Comparison of ENCODE assay signal across 25 cellular contexts in the genomic region with DNA sequence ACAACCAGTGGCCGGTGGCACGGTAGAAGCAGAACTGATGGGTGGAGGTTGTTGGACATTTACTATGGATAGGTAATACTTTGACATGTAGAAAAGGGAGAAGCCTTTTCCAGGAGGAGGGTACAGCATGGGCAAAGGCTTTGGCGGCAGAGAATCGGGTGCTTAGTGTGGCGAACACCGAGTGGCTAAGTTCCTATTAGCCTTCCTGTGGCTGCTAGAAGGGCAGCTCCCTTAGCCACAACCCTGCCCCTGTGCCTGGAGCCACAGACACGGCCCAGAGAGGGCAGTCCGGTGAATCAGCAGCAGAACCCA. TPM values are rescaled to one million over a fixed set of nuclear protein-coding genes. Genes with fewer than 3 reads are reported as not detected.
DNase-seq lines count a peak whose midpoint lies in the region; ATAC-seq, FAIRE-seq and TF ChIP-seq lines count a peak whose summit lies in the region.
"Had no signal": no experiment of that assay in that cellular context is flagged by ENCODE, and none has a peak within 500 bp of the region (broad histone marks: within the 10 kb centered on the region; RNA-seq: fewer than 3 reads in every experiment).

No MANE protein-coding gene starts in this region.

- H3K9me3 Mint-ChIP-seq in dendritic cell treated with granulocyte-macrophage colony-stimulating factor and Interleukin-4, amounts not matched to agents 40 ng/mL and 50 ng/mL, for 4 days, result no peaks in the 10 kb centered on the region
- H3K9me3 Mint-ChIP-seq: CD8-positive, alpha-beta T cell; H9; IgD-negative memory B cell had no signal

- peak overlapping the region; percentile 32; the same call in 1 of the 2 replicates for H4K5ac ChIP-seq in IMR-90 (ENCODE audit: low read depth, low read length)

- H3K4me1 ChIP-seq in IMR-90 (ENCODE audit: control insufficient read depth, insufficient read depth, low read length) (peaks cover 25% of the 10 kb centered on the region), SJCRH30 (peaks cover 10% of the 10 kb centered on the region)

- no peak overlapping the region for H3K56ac ChIP-seq in IMR-90 (ENCODE audit: extremely low read depth, insufficient read depth, low read length)

- no peak overlapping the region for H4K8ac ChIP-seq in IMR-90 (ENCODE audit: low read depth in 2 of 2, low read length in 2 of 2)

- no peak for DNase-seq in IMR-90
- peak; percentile 26 for DNase-seq in RCC 7860 (ENCODE audit: low spot score)
- DNase-seq in sciatic nerve (ENCODE audit: low spot score), result peak; percentile 27
- no peak for DNase-seq in HCEC 1CT
- DNase-seq in GM19239 (ENCODE audit: insufficient read length, low spot score), result no peak
- no peak for DNase-seq in SJCRH30
- DNase-seq: ACHN; CD8-positive, alpha-beta T cell; GM23248; H9; Kasumi-1; NCI-H1417; NCI-H1694 treated with DMSO at 0.1 percent for 48 hours; NCI-H2081 treated with DMSO at 0.1 percent for 48 hours; NCI-H2171 treated with DMSO at 0.1 percent for 48 hours; NCI-H524 treated with DMSO at 0.1 percent for 48 hours; OCI-M1; SHP77 had no signal

- TF ChIP-seq CTCF in IMR-90 (conservative IDR thresholded peaks at IDR 0.05; ENCODE audit: low read depth, low read length), result no peak

- no peaks in the 10 kb centered on the region for H3K79me1 ChIP-seq in IMR-90 (ENCODE audit: low read depth in 1 of 2, low read length in 2 of 2)

- no peak overlapping the region for H3K14ac ChIP-seq in IMR-90 (replicated peaks; ENCODE audit: low read depth, low read length)

- H3K9me3 ChIP-seq in IMR-90 (ENCODE audit: control insufficient read depth, insufficient read depth, low read length) (no peaks in the 10 kb centered on the region), SJCRH30 (replicated peaks) (no peaks in the 10 kb centered on the region)
- H3K9me3 ChIP-seq: BLaER1 treated with 17β-estradiol and CSF1 and Interleukin-3, amounts not matched to agents 10 nM and 100 nM had no signal

- POLR2A ChIA-PET in IMR-90 (lab: Charles Lee; ENCODE audit: unreplicated experiment), result no interaction called here

- H2BK20ac ChIP-seq in IMR-90 (ENCODE audit: low read depth, low read length), result peak overlapping the region; percentile 30; the same call in 1 of the 2 replicates

- H3K4ac ChIP-seq in IMR-90 (ENCODE audit: low read depth, low read length), result peak overlapping the region; percentile 6; the same call in 1 of the 2 replicates

- H3K27ac Mint-ChIP-seq in dendritic cell treated with granulocyte-macrophage colony-stimulating factor and Interleukin-4, amounts not matched to agents 40 ng/mL and 50 ng/mL, for 4 days, result peak overlapping the region; percentile 17
- H3K27ac Mint-ChIP-seq: CD8-positive, alpha-beta T cell; H9; IgD-negative memory B cell had no signal

- H4K20me1 ChIP-seq in IMR-90 (ENCODE audit: insufficient read depth, low read length), result no peaks in the 10 kb centered on the region
- H4K20me1 ChIP-seq: BLaER1 treated with 17β-estradiol and CSF1 and Interleukin-3, amounts not matched to agents 10 nM and 100 nM had no signal

- no peak overlapping the region for H3K4me3 ChIP-seq in IMR-90 (ENCODE audit: insufficient read depth, low read depth, low read length)
- no peak overlapping the region for H3K4me3 ChIP-seq in SJCRH30
- H3K4me3 ChIP-seq: BLaER1 treated with 17β-estradiol and CSF1 and Interleukin-3, amounts not matched to agents 10 nM and 100 nM; GM23248; SK-N-MC had no signal

- peaks cover 28% of the 10 kb centered on the region for H3K9me1 ChIP-seq in IMR-90 (ENCODE audit: insufficient read depth, low read length)

- H2BK5ac ChIP-seq in IMR-90 (ENCODE audit: low read depth, low read length, poor library complexity, severe bottlenecking), result no peak overlapping the region

- H2BK120ac ChIP-seq in IMR-90 (ENCODE audit: low read depth, low read length), result peak overlapping the region; percentile 60; the same call in 1 of the 2 replicates

- H2AFZ ChIP-seq in IMR-90 (replicated peaks; ENCODE audit: low read length, poor library complexity), result no peak overlapping the region
- H2AFZ ChIP-seq: GM23248 had no signal

- peak overlapping the region; percentile 43; the same call in 1 of the 2 replicates for H2AK5ac ChIP-seq in IMR-90 (ENCODE audit: low read depth, low read length)

- H3K4me2 ChIP-seq in IMR-90 (ENCODE audit: low read depth, low read length), result no peak overlapping the region
- H3K4me2 ChIP-seq: BLaER1 treated with 17β-estradiol and CSF1 and Interleukin-3, amounts not matched to agents 10 nM and 100 nM had no signal

- 0 out of 3 replicates have a peak overlapping the region, but pooled peaks have one; percentile 20 for H2BK15ac ChIP-seq in IMR-90 (ENCODE audit: low read depth, low read length)

- ATAC-seq in IMR-90 (ENCODE audit: low read depth), result no peak
- ATAC-seq in sciatic nerve, result no peak
- ATAC-seq: CD8-positive, alpha-beta T cell had no signal

- CTCF ChIA-PET in IMR-90 (lab: Yijun Ruan, JAX), result no interaction called here

- H3K27me3 Mint-ChIP-seq in dendritic cell treated with granulocyte-macrophage colony-stimulating factor and Interleukin-4, amounts not matched to agents 40 ng/mL and 50 ng/mL, for 4 days, result peaks cover 1% of the 10 kb centered on the region

- FAIRE-seq in RCC 7860 (lab: Jason Lieb, UNC) (no peak), GM19239 (lab: Jason Lieb, UNC) (no peak)
- FAIRE-seq: G401.6, GM12892 had no signal

- peaks cover 77% of the 10 kb centered on the region for H3K4me1 Mint-ChIP-seq in dendritic cell treated with granulocyte-macrophage colony-stimulating factor and Interleukin-4, amounts not matched to agents 40 ng/mL and 50 ng/mL, for 4 days (ENCODE audit: low read depth)
- H3K4me1 Mint-ChIP-seq: IgD-negative memory B cell had no signal

- WGBS in IMR-90 (ENCODE audit: extremely low coverage in 2 of 2, insufficient read length in 1 of 2), 2 experiments, result no CpG with 5 or more reads among the region's 8 CpGs

- H3K27me3 ChIP-seq in IMR-90 (ENCODE audit: control insufficient read depth, insufficient read depth, low read length), result no peaks in the 10 kb centered on the region
- H3K27me3 ChIP-seq in SJCRH30, result peaks cover 8% of the 10 kb centered on the region; the same call in 1 of the 2 replicates
- H3K27me3 ChIP-seq: BLaER1 treated with 17β-estradiol and CSF1 and Interleukin-3, amounts not matched to agents 10 nM and 100 nM had no signal

- in situ Hi-C loops in IMR-90 (cut with MboI; ENCODE audit: low sequenced_read_pairs), result no loop called here

- intact Hi-C loops in IMR-90 (cut with micrococcal nuclease), result no loop called here
- intact Hi-C loops in dendritic cell treated with granulocyte-macrophage colony-stimulating factor and Interleukin-4, amounts not matched to agents 40 ng/mL and 50 ng/mL, for 4 days (cut with micrococcal nuclease), result loop anchor here (5.0 kb wide), 1 partner anchor 36 kb away; a partner anchor contains a TSS
- intact Hi-C loops in sciatic nerve (cut with DNase I), result no loop called here

- H3K9ac ChIP-seq in IMR-90 (ENCODE audit: low read depth, low read length), result no peak overlapping the region
- H3K9ac ChIP-seq: BLaER1 treated with 17β-estradiol and CSF1 and Interleukin-3, amounts not matched to agents 10 nM and 100 nM; GM23248 had no signal

- H3K18ac ChIP-seq in IMR-90 (ENCODE audit: low read depth, low read length), result no peak overlapping the region; the same call in 1 of the 2 replicates

- no peak overlapping the region for H3K4me3 Mint-ChIP-seq in dendritic cell treated with granulocyte-macrophage colony-stimulating factor and Interleukin-4, amounts not matched to agents 40 ng/mL and 50 ng/mL, for 4 days
- H3K4me3 Mint-ChIP-seq: CD8-positive, alpha-beta T cell; IgD-negative memory B cell had no signal

- peak overlapping the region; percentile 23; the same call in 1 of the 2 replicates for H4K91ac ChIP-seq in IMR-90 (ENCODE audit: insufficient read depth, low read depth, low read length)

- TF ChIP-seq POLR2A in IMR-90 (IDR thresholded peaks at IDR 0.05; ENCODE audit: low read depth, low read length), result no peak

- TF ChIP-seq RAD21 in IMR-90 (IDR thresholded peaks at IDR 0.05; ENCODE audit: low read length), result no peak

- no peaks in the 10 kb centered on the region for H3K36me3 ChIP-seq in IMR-90 (ENCODE audit: control insufficient read depth, insufficient read depth, low read length)
- no peaks in the 10 kb centered on the region for H3K36me3 ChIP-seq in SJCRH30
- H3K36me3 ChIP-seq: BLaER1 treated with 17β-estradiol and CSF1 and Interleukin-3, amounts not matched to agents 10 nM and 100 nM had no signal

- H3K23ac ChIP-seq in IMR-90 (ENCODE audit: low read depth, low read length), result no peak overlapping the region

- H3K27ac ChIP-seq in IMR-90 (ENCODE audit: insufficient read depth, low read length) (no peak overlapping the region), SJCRH30 (no peak overlapping the region)
- H3K27ac ChIP-seq: BLaER1 treated with 17β-estradiol and CSF1 and Interleukin-3, amounts not matched to agents 10 nM and 100 nM; GM23248; SK-N-MC had no signal

- BruUV-seq in IMR-90 (replicated peaks; lab: Mats Ljungman, UMichigan), result no TSS peak

- no peak overlapping the region for H2AK9ac ChIP-seq in IMR-90 (replicated peaks; ENCODE audit: low read depth, low read length, poor library complexity)

- no peaks in the 10 kb centered on the region for H3K36me3 Mint-ChIP-seq in dendritic cell treated with granulocyte-macrophage colony-stimulating factor and Interleukin-4, amounts not matched to agents 40 ng/mL and 50 ng/mL, for 4 days (ENCODE audit: low read depth)
- H3K36me3 Mint-ChIP-seq: CD8-positive, alpha-beta T cell; IgD-negative memory B cell had no signal

- dilution Hi-C loops in IMR-90 (cut with HindIII; ENCODE audit: low sequenced_read_pairs, unreplicated experiment), result no loop called here

TF ChIP-seq in IMR-90, 13 proteins besides CTCF, POLR2A, EP300 and RAD21 (continues in another document):
- no peak for TF ChIP-seq RFX5 (IDR thresholded peaks at IDR 0.05; ENCODE audit: low read depth, low read length)
- TF ChIP-seq, protein P1, sequence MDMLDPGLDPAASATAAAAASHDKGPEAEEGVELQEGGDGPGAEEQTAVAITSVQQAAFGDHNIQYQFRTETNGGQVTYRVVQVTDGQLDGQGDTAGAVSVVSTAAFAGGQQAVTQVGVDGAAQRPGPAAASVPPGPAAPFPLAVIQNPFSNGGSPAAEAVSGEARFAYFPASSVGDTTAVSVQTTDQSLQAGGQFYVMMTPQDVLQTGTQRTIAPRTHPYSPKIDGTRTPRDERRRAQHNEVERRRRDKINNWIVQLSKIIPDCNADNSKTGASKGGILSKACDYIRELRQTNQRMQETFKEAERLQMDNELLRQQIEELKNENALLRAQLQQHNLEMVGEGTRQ (IDR thresholded peaks at IDR 0.05; ENCODE audit: low read depth, low read length), result no peak

RNA-seq across cellular contexts. Expression of a gene that starts 37.9 kb away (rescaled TPM):
- 237 and 268 TPM in 2 replicates for total RNA-seq in IMR-90 (2012; rRNA removed)
- 239 and 292 TPM in 2 replicates for polyA plus RNA-seq in IMR-90 (2012; rRNA removed)
- polyA plus RNA-seq in IMR-90 (2012; cell fraction: cytosol; rRNA removed), result 370 and 502 TPM in 2 replicates
- polyA plus RNA-seq in IMR-90 (2012; cell fraction: nucleus; rRNA removed; ENCODE audit: low replicate concordance), result 218 and 328 TPM in 2 replicates
- total RNA-seq in sciatic nerve, result 70.3 TPM
- total RNA-seq in SJCRH30 (2014; rRNA removed; shearing (Covaris generic)), result 0.10 and 0.13 TPM in 2 replicates
- total RNA-seq: CD8-positive, alpha-beta T cell had no signal

RNA-seq across cellular contexts. Expression of a gene that starts 57.6 kb away (rescaled TPM):
- total RNA-seq in IMR-90 (2012; rRNA removed) (2.2 and 2.5 TPM in 2 replicates), sciatic nerve (56.0 TPM)
- 4.7 and 5.1 TPM in 2 replicates for polyA plus RNA-seq in IMR-90 (2012; rRNA removed)
- polyA plus RNA-seq in IMR-90 (2012; cell fraction: cytosol; rRNA removed), result 1.7 and 2.4 TPM in 2 replicates
- 18.1 and 26.1 TPM in 2 replicates for polyA plus RNA-seq in IMR-90 (2012; cell fraction: nucleus; rRNA removed; ENCODE audit: low replicate concordance)
- total RNA-seq in SJCRH30 (2014; rRNA removed; shearing (Covaris generic)), result 1.4 TPM in 2 replicates
- total RNA-seq: CD8-positive, alpha-beta T cell; MCF 10A had no signal
- polyA plus RNA-seq: IgD-negative memory B cell had no signal

Comparison
In these comparisons a context has a peak if more than half of its experiments do, and no peak if none do; other contexts are left out.
1. DNase-seq: peak in RCC 7860 (single experiment) and sciatic nerve (single experiment); none in IMR-90 (single experiment), HCEC 1CT (single experiment), GM19239 (single experiment) and SJCRH30 (0 of 2).
2. RNA of a gene that starts 37.9 kb away (total RNA-seq): 237 to 268 TPM in IMR-90 and 70.3 TPM in sciatic nerve (single experiment); 0.10 to 0.13 TPM in SJCRH30; every median in the first group is over 10 times any median in the second.
3. RNA of a gene that starts 57.6 kb away (total RNA-seq): 56.0 TPM in sciatic nerve (single experiment); 2.2 to 2.5 TPM in IMR-90 and 1.4 TPM in SJCRH30; every median in the first group is over 10 times any median in the second.